In genomic region chr17:37067555-37068111, GRCh38 we compare ENCODE assay signal across 8 cellular contexts.
DNase-seq lines count a peak whose midpoint lies in the region; ATAC-seq and FAIRE-seq lines count a peak whose summit lies in the region.

No MANE protein-coding gene starts in this region.

- no peak overlapping the region for H3K4me3 Mint-ChIP-seq in stimulated activated naive B cell treated with anti-CD40 and anti-IgM and Interleukin-4, amounts not matched to agents 10 μg/mL and 1 μg/mL and 100 μg/mL, for 72 hours

- no peak overlapping the region for H3K27ac Mint-ChIP-seq in stimulated activated naive B cell treated with anti-CD40 and anti-IgM and Interleukin-4, amounts not matched to agents 10 μg/mL and 1 μg/mL and 100 μg/mL, for 72 hours

- peak; percentile 87 for DNase-seq in A172 (ENCODE audit: low spot score)
- DNase-seq in HT-29 (ENCODE audit: low spot score): peak; percentile 88
- DNase-seq in astrocyte of the hippocampus (ENCODE audit: low read depth, low spot score): peak; percentile 90
- DNase-seq in left colon: peak; percentile 74 to 76
- no peak for DNase-seq in stimulated activated naive B cell treated with anti-CD40 and anti-IgM and Interleukin-4, amounts not matched to agents 10 μg/mL and 1 μg/mL and 100 μg/mL, for 72 hours
- no peak for DNase-seq in frontal cortex (ENCODE audit: low spot score in 2 of 2)
- no peak for DNase-seq in NOMO-1 treated with dmso at 0.1 percent for 144 hours (lab: John Stamatoyannopoulos, UW; ENCODE audit: unreplicated experiment)
- no peak for DNase-seq in SIG-M5 (lab: John Stamatoyannopoulos, UW)

- peaks cover 6 to 9% of the 10 kb centered on the region in 2 donors for H3K27me3 Mint-ChIP-seq in stimulated activated naive B cell treated with anti-CD40 and anti-IgM and Interleukin-4, amounts not matched to agents 10 μg/mL and 1 μg/mL and 100 μg/mL, for 72 hours

- no peaks in the 10 kb centered on the region for H3K4me1 Mint-ChIP-seq in stimulated activated naive B cell treated with anti-CD40 and anti-IgM and Interleukin-4, amounts not matched to agents 10 μg/mL and 1 μg/mL and 100 μg/mL, for 72 hours

- peak; percentile 92 for ATAC-seq in left colon
- ATAC-seq in stimulated activated naive B cell treated with anti-CD40 and anti-IgM and Interleukin-4, amounts not matched to agents 10 μg/mL and 1 μg/mL and 100 μg/mL, for 72 hours (replicated peaks): no peak

- no peaks in the 10 kb centered on the region for H3K36me3 Mint-ChIP-seq in stimulated activated naive B cell treated with anti-CD40 and anti-IgM and Interleukin-4, amounts not matched to agents 10 μg/mL and 1 μg/mL and 100 μg/mL, for 72 hours

- H3K9me3 Mint-ChIP-seq in stimulated activated naive B cell treated with anti-CD40 and anti-IgM and Interleukin-4, amounts not matched to agents 10 μg/mL and 1 μg/mL and 100 μg/mL, for 72 hours: no peaks in the 10 kb centered on the region

- intact Hi-C loops in left colon (cut with DNase I, micrococcal nuclease): no loop called here

- FAIRE-seq in frontal cortex (lab: Jason Lieb, UNC): no peak

Comparison
In these comparisons a context has a peak if more than half of its experiments do, and no peak if none do; other contexts are left out.
1. DNase-seq: peak in A172 (single experiment), HT-29 (single experiment), astrocyte of the hippocampus (single experiment) and left colon (2 of 2); none in stimulated activated naive B cell treated with anti-CD40 and anti-IgM and Interleukin-4, amounts not matched to agents 10 μg/mL and 1 μg/mL and 100 μg/mL, for 72 hours (single experiment), frontal cortex (0 of 2), NOMO-1 treated with dmso at 0.1 percent for 144 hours (single experiment) and SIG-M5 (single experiment).